In genomic region chr9:133032171-133032570, GRCh38 we compare ENCODE assay signal across 10 cellular contexts. TPM values are rescaled to one million over a fixed set of nuclear protein-coding genes. Genes with fewer than 3 reads are reported as not detected.
DNase-seq lines count a peak whose midpoint lies in the region; ATAC-seq and TF ChIP-seq lines count a peak whose summit lies in the region.
"Had no signal": no experiment of that assay in that cellular context is flagged by ENCODE, and none has a peak within 500 bp of the region (broad histone marks: within the 10 kb centered on the region; RNA-seq: fewer than 3 reads in every experiment).

No MANE protein-coding gene starts in this region.

- H3K9me2 ChIP-seq in GM23248 (ENCODE audit: insufficient read depth), result no peaks in the 10 kb centered on the region

- no peak for ATAC-seq in effector memory CD8-positive, alpha-beta T cell (replicated peaks)
- ATAC-seq in HG02623 (IDR thresholded peaks at IDR 0.05; ENCODE audit: unreplicated experiment) (no peak), GM21447 (IDR thresholded peaks at IDR 0.05; ENCODE audit: unreplicated experiment) (no peak), GM19397 (IDR thresholded peaks at IDR 0.05; ENCODE audit: unreplicated experiment) (no peak), GM18519 (IDR thresholded peaks at IDR 0.05; ENCODE audit: low FRiP score, unreplicated experiment) (no peak)

- H3K4me1 Mint-ChIP-seq in effector memory CD8-positive, alpha-beta T cell (ENCODE audit: low read depth in 2 of 2), result peaks cover 34% of the 10 kb centered on the region in 2 donors
- peaks cover 30% of the 10 kb centered on the region for H3K4me1 Mint-ChIP-seq in osteocyte (ENCODE audit: unreplicated experiment)

- peak overlapping the region; percentile 92 for H3K4me3 ChIP-seq in GM23248
- peak overlapping the region; percentile 96 for H3K4me3 ChIP-seq in NT2/D1 (ENCODE audit: insufficient read length, low read depth)

- 95 to 99% methylated on average over 10 of the region's 10 CpGs for WGBS in GM23248 (ENCODE audit: low coverage in 1 of 2, low lambda C conversion rate in 2 of 2, missing lambda C conversion rate in 2 of 2), 2 experiments

- peak overlapping the region; percentile 99 for H3K4me2 ChIP-seq in GM23248 (ENCODE audit: unreplicated experiment)

- in situ Hi-C loops in GM23248 (cut with MboI), result loop anchor here (25.0 kb wide), 1 partner anchor 455 kb away; the partner anchor contains the start of gene SLC2A6

- peak overlapping the region; percentile 97 to 98 for H3K4me3 Mint-ChIP-seq in effector memory CD8-positive, alpha-beta T cell
- peak overlapping the region; percentile 98 for H3K4me3 Mint-ChIP-seq in osteocyte (ENCODE audit: unreplicated experiment)

- no peaks in the 10 kb centered on the region for H3K36me3 ChIP-seq in GM23248 (ENCODE audit: low read depth)
- H3K36me3 ChIP-seq in NT2/D1 (ENCODE audit: insufficient read depth, insufficient read length, low read length), result peaks cover 46% of the 10 kb centered on the region

- H3F3A ChIP-seq in GM23248 (ENCODE audit: insufficient read depth), result no peaks in the 10 kb centered on the region

- no peak overlapping the region for H3K27ac ChIP-seq in GM23248

- H2AFZ ChIP-seq in GM23248, result no peak overlapping the region

- no peaks in the 10 kb centered on the region; the same call in 1 of the 2 replicates for H4K20me1 ChIP-seq in GM23248 (ENCODE audit: insufficient read depth)

- H3K79me2 ChIP-seq in GM23248 (ENCODE audit: insufficient read depth), result peaks cover 74% of the 10 kb centered on the region

- H3K9me3 Mint-ChIP-seq in effector memory CD8-positive, alpha-beta T cell, result no peaks in the 10 kb centered on the region
- no peaks in the 10 kb centered on the region for H3K9me3 Mint-ChIP-seq in osteocyte (ENCODE audit: unreplicated experiment)

- H3K36me3 Mint-ChIP-seq in effector memory CD8-positive, alpha-beta T cell (ENCODE audit: insufficient read depth), result peaks cover 17% of the 10 kb centered on the region
- no peaks in the 10 kb centered on the region for H3K36me3 Mint-ChIP-seq in osteocyte (ENCODE audit: unreplicated experiment)

- H3K9ac ChIP-seq in GM23248 (no peak overlapping the region), NT2/D1 (ENCODE audit: insufficient read length, low read depth) (no peak overlapping the region)

- no peak for TF ChIP-seq CTCF in osteocyte (IDR thresholded peaks at IDR 0.05)

- H3K27me3 ChIP-seq in GM23248 (replicated peaks; ENCODE audit: insufficient read depth), result no peaks in the 10 kb centered on the region
- no peaks in the 10 kb centered on the region for H3K27me3 ChIP-seq in NT2/D1 (ENCODE audit: insufficient read depth, insufficient read length)

- H3K4me1 ChIP-seq in GM23248 (ENCODE audit: insufficient read depth), result peaks cover 7% of the 10 kb centered on the region; the same call in 1 of the 2 replicates
- peaks cover 3% of the 10 kb centered on the region for H3K4me1 ChIP-seq in NT2/D1 (ENCODE audit: insufficient read depth, insufficient read length)

- no peaks in the 10 kb centered on the region for H3K27me3 Mint-ChIP-seq in effector memory CD8-positive, alpha-beta T cell
- H3K27me3 Mint-ChIP-seq in osteocyte (ENCODE audit: unreplicated experiment), result no peaks in the 10 kb centered on the region

- H3K9me3 ChIP-seq in GM23248 (ENCODE audit: low read depth), result no peaks in the 10 kb centered on the region
- peaks cover 26% of the 10 kb centered on the region for H3K9me3 ChIP-seq in NT2/D1 (ENCODE audit: insufficient read depth, low read length)

- no peak for DNase-seq in GM23248
- DNase-seq in NT2/D1 (ENCODE audit: low read depth, low spot score), result no peak
- DNase-seq in effector memory CD8-positive, alpha-beta T cell, result no peak
- no peak for DNase-seq in osteocyte (ENCODE audit: extremely low spot score, unreplicated experiment)
- DNase-seq: activated CD4-positive, CD25-positive, alpha-beta regulatory T cell; dermis blood vessel endothelial cell had no signal

- peak overlapping the region; percentile 36 to 97 for H3K27ac Mint-ChIP-seq in effector memory CD8-positive, alpha-beta T cell
- no peak overlapping the region for H3K27ac Mint-ChIP-seq in osteocyte (ENCODE audit: unreplicated experiment)

RNA-seq across cellular contexts. Expression of gene GTF3C5, which starts 1.4 kb away (rescaled TPM):
- total RNA-seq in GM23248 (2014; rRNA removed; shearing (Covaris generic)), result 33.6 and 40.1 TPM in 2 replicates
- polyA plus RNA-seq in GM23248 (2016; fragmentation: Nextera tagmentation; extraction: Ambion mirVana), result 33.5 and 34.4 TPM in 2 replicates
- 60.7 and 65.1 TPM in 2 replicates for total RNA-seq in osteocyte

RNA-seq across cellular contexts. Expression of gene CEL, which starts 29.6 kb away (rescaled TPM):
- total RNA-seq in GM23248 (2014; rRNA removed; shearing (Covaris generic)), result 0.22 TPM in 1 of 2 replicates, not detected in the other
- 0.13 TPM in 1 of 2 replicates, not detected in the other for polyA plus RNA-seq in GM23248 (2016; fragmentation: Nextera tagmentation; extraction: Ambion mirVana)
- total RNA-seq in osteocyte, result 1.3 and 1.9 TPM in 2 replicates

RNA-seq across cellular contexts. Expression of gene GFI1B, which starts 53.7 kb away (rescaled TPM):
- total RNA-seq in GM23248 (2014; rRNA removed; shearing (Covaris generic)), result not detected in 2 replicates
- not detected in 2 replicates for polyA plus RNA-seq in GM23248 (2016; fragmentation: Nextera tagmentation; extraction: Ambion mirVana)
- not detected in 2 replicates for total RNA-seq in osteocyte
- total RNA-seq: dermis blood vessel endothelial cell had no signal
